In genomic region chr17:15896834-15897233, GRCh38 we compare ENCODE assay signal across 21 cellular contexts.
"Had no signal": no experiment of that assay in that cellular context is flagged by ENCODE, and none has a peak within 500 bp of the region (broad histone marks: within the 10 kb centered on the region; RNA-seq: fewer than 3 reads in every experiment).

No MANE protein-coding gene starts in this region.

- H3K27me3 ChIP-seq: right atrium auricular region, suprapubic skin, upper lobe of left lung had no signal

- H3K9me3 ChIP-seq: right atrium auricular region, suprapubic skin, upper lobe of left lung had no signal

- H3K4me3 ChIP-seq: right atrium auricular region, skin epidermis, suprapubic skin, upper lobe of left lung had no signal

- H3K27me3 Mint-ChIP-seq: progenitor cell of endocrine pancreas had no signal

- DNase-seq: activated CD4-positive, alpha-beta memory T cell treated with anti-CD3 and anti-CD28 coated beads, Interleukin-2, amount 10 ng/mL, durations not matched to agents 7 days and 5 days; activated CD8-positive, alpha-beta memory T cell treated with anti-CD3 and anti-CD28 coated beads, Interleukin-2, amount 50 U/mL, for 48 hours; activated naive CD4-positive, alpha-beta T cell treated with anti-CD3 and anti-CD28 coated beads, Interleukin-2, amount 50 U/mL, for 16 hours; cortex of kidney; effector CD4-positive, alpha-beta T cell; foreskin fibroblast; glutamatergic neuron; hypothalamus; mesenchymal stem cell; stimulated activated CD4-positive, alpha-beta T cell treated with anti-CD3 and anti-CD28 coated beads, Interleukin-15, amount 100 ng/mL, for 24 hours; stimulated activated CD4-positive, alpha-beta T cell treated with anti-CD3 and anti-CD28 coated beads, Interleukin-4, amount 100 ng/mL, for 1 hour; stimulated activated naive B cell treated with anti-CD40 and anti-IgM and Interleukin-4, amounts not matched to agents 10 μg/mL and 1 μg/mL and 100 μg/mL, for 72 hours; SW 1271; T1000; upper lobe of left lung had no signal

- H3K9me3 Mint-ChIP-seq: activated T-helper 1 cell treated with anti-CD3 and anti-CD28 coated beads, Interleukin-12 subunit alpha, Interleukin-12 subunit beta, Interleukin-2, Interleukin-4 antibody, amounts not matched to agents 30 ng/mL and 10 ng/mL and 1 ng/mL, durations not matched to agents 14 hours and 24 hours and 36 hours had no signal

- H3K27ac Mint-ChIP-seq: activated CD4-positive, alpha-beta memory T cell treated with anti-CD3 and anti-CD28 coated beads, Interleukin-2, amount 10 ng/mL, durations not matched to agents 7 days and 5 days; activated T-helper 1 cell treated with anti-CD3 and anti-CD28 coated beads, Interleukin-12 subunit alpha, Interleukin-12 subunit beta, Interleukin-2, Interleukin-4 antibody, amounts not matched to agents 30 ng/mL and 10 ng/mL and 1 ng/mL, durations not matched to agents 14 hours and 24 hours and 36 hours; brain; progenitor cell of endocrine pancreas; stimulated activated naive B cell treated with anti-CD40 and anti-IgM and Interleukin-4, amounts not matched to agents 10 μg/mL and 1 μg/mL and 100 μg/mL, for 72 hours had no signal

- H3K27ac ChIP-seq: right atrium auricular region, suprapubic skin, upper lobe of left lung had no signal

- H3K36me3 Mint-ChIP-seq: brain; stimulated activated naive B cell treated with anti-CD40 and anti-IgM and Interleukin-4, amounts not matched to agents 10 μg/mL and 1 μg/mL and 100 μg/mL, for 72 hours had no signal

- H3K36me3 ChIP-seq: right atrium auricular region, suprapubic skin, upper lobe of left lung had no signal

- H3K4me3 Mint-ChIP-seq: activated CD4-positive, alpha-beta memory T cell treated with anti-CD3 and anti-CD28 coated beads, Interleukin-2, amount 10 ng/mL, durations not matched to agents 7 days and 5 days; activated T-helper 1 cell treated with anti-CD3 and anti-CD28 coated beads, Interleukin-12 subunit alpha, Interleukin-12 subunit beta, Interleukin-2, Interleukin-4 antibody, amounts not matched to agents 30 ng/mL and 10 ng/mL and 1 ng/mL, durations not matched to agents 14 hours and 24 hours and 36 hours; brain had no signal
